1 cellular context compared by ENCODE assay signal in genomic region chr19:1826557-1827521, GRCh38.
TF ChIP-seq lines count a peak whose summit lies in the region.

No MANE protein-coding gene starts in this region.

TF ChIP-seq in SK-N-SH treated with all-trans-retinoic acid at 6 μM for 48 hours, 23 proteins besides CTCF, POLR2A, EP300 and RAD21 (continued from another document):
- TF ChIP-seq PATZ1 (CRISPR knock-in tag; IDR thresholded peaks at IDR 0.05; ENCODE audit: borderline replicate concordance) = no peak
- no peak for TF ChIP-seq OSR1 (CRISPR knock-in tag; IDR thresholded peaks at IDR 0.05)
- no peak for TF ChIP-seq BACH2 (CRISPR knock-in tag; IDR thresholded peaks at IDR 0.05; ENCODE audit: borderline replicate concordance)
- TF ChIP-seq ZFP3 (CRISPR knock-in tag; IDR thresholded peaks at IDR 0.05) = no peak
- TF ChIP-seq ZC3H10 (CRISPR knock-in tag; IDR thresholded peaks at IDR 0.05) = no peak
- no peak for TF ChIP-seq ZNF70 (CRISPR knock-in tag; IDR thresholded peaks at IDR 0.05)
- TF ChIP-seq CREB5 (CRISPR knock-in tag; IDR thresholded peaks at IDR 0.05; ENCODE audit: low read depth) = no peak
- TF ChIP-seq ZNF565 (CRISPR knock-in tag; conservative IDR thresholded peaks at IDR 0.05; ENCODE audit: low read depth) = no peak
- no peak for TF ChIP-seq PPARA (CRISPR knock-in tag; IDR thresholded peaks at IDR 0.05; ENCODE audit: borderline replicate concordance)
